8 cellular contexts compared by ENCODE assay signal in the genomic region with DNA sequence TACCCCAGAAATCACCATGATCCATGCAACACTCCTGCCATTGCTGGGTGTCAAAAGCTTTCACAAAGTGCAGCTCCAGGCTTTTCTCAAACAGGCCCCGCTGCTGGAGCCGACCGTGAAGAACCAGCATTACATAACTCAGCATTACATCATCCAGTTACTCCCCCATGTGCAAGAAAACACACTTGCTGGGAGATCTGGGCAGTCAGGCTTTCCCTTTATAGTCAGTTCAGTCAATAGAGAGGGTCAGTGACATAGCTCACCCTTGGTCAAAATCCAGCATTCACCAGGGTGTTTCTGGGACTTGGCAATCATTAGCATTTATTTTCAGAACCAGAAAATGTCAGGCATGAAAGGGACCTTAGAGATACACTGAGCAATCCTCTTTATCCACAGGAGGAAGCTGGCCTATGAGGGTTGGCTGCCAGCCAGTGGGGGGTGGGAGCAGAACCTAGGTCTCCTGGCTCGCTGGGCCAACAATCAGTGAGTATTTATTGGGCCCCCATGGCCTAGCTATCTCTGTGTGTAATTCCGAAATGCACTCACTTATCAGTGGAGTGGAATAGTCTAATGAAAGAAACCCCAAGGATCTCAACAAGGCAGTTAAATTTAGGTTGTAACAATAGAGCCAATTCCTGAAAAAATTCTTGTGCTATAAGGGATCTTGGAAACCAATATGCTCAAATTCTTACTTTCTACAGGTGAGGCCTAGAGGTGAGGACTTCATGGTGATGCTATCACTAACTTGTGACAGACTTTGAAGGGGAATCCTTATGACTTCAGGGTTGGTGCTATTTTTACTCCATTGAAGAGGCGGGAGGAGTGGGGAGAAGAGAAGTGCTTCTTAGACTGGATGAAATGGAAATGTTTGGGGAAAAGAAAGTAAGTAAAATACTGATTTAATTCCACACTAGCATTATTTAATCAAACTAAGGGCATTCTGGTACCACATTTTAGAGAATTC. TPM values are rescaled to one million over a fixed set of nuclear protein-coding genes. Genes with fewer than 3 reads are reported as not detected.
DNase-seq lines count a peak whose midpoint lies in the region; ATAC-seq, FAIRE-seq and TF ChIP-seq lines count a peak whose summit lies in the region.

No MANE protein-coding gene starts in this region.

- DNase-seq in NCI-H2107 treated with DMSO at 0.1 percent for 48 hours (lab: John Stamatoyannopoulos, UW; ENCODE audit: unreplicated experiment) (peak; percentile 21), NCI-H2107 (lab: John Stamatoyannopoulos, UW) (no peak), body of pancreas (peak; percentile 61 to 76 (median 73)), kidney (peak; percentile 90), thyroid gland (peak; percentile 69 to 71)
- DNase-seq in activated CD8-positive, alpha-beta memory T cell treated with anti-CD3 and anti-CD28 coated beads, Interleukin-2, amount 50 U/mL, for 48 hours = no peak
- DNase-seq in CD8-positive, alpha-beta T cell = no peak
- no peak for DNase-seq in activated effector memory CD4-positive, alpha-beta T cell treated with Interleukin-2 at 50 U/mL for 16 hours

- H3K27ac ChIP-seq in body of pancreas = peak overlapping the region; percentile 8 to 73 (median 46)
- peak overlapping the region; percentile 56 to 73 for H3K27ac ChIP-seq in kidney (ENCODE audit: low read depth in 2 of 2, low read length in 2 of 2)
- peak overlapping the region; percentile 53 to 66 (median 57) for H3K27ac ChIP-seq in thyroid gland
- H3K27ac ChIP-seq in CD8-positive, alpha-beta T cell (ENCODE audit: low read depth, low read length) = no peak overlapping the region

- peaks cover 9% of the 10 kb centered on the region for H3K36me3 Mint-ChIP-seq in CD8-positive, alpha-beta T cell

- H3K27me3 Mint-ChIP-seq in CD8-positive, alpha-beta T cell (ENCODE audit: low read depth) = no peaks in the 10 kb centered on the region

- TF ChIP-seq POLR2A in body of pancreas (IDR thresholded peaks at IDR 0.05) (no peak), thyroid gland (IDR thresholded peaks at IDR 0.05) (no peak)

- H3K36me3 ChIP-seq in body of pancreas (replicated peaks in 1 of 2; ENCODE audit: insufficient read depth in 1 of 2, low read depth in 2 of 2) (no peaks in the 10 kb centered on the region), kidney (ENCODE audit: control insufficient read depth in 1 of 2, insufficient read depth in 2 of 2, low read length in 2 of 2) (no peaks in the 10 kb centered on the region), thyroid gland (no peaks in the 10 kb centered on the region)
- no peaks in the 10 kb centered on the region for H3K36me3 ChIP-seq in CD8-positive, alpha-beta T cell (ENCODE audit: insufficient read depth, low read length)

- H3K4me1 ChIP-seq in body of pancreas = peaks cover 20% of the 10 kb centered on the region
- peaks cover 13 to 23% of the 10 kb centered on the region in 2 donors for H3K4me1 ChIP-seq in kidney (ENCODE audit: control insufficient read depth in 1 of 2, insufficient read depth in 1 of 2, low read depth in 1 of 2, low read length in 2 of 2)
- peaks cover 25 to 40% of the 10 kb centered on the region in 2 donors for H3K4me1 ChIP-seq in thyroid gland
- no peaks in the 10 kb centered on the region for H3K4me1 ChIP-seq in CD8-positive, alpha-beta T cell (ENCODE audit: insufficient read depth, low read length)

- 23 to 32% methylated on average over 6 of the region's 6 CpGs for WGBS in body of pancreas, 2 donors
- 29 to 30% methylated on average over 6 of the region's 6 CpGs for WGBS in thyroid gland, 2 donors

- ATAC-seq in body of pancreas = peak; percentile 95
- no peak for ATAC-seq in CD8-positive, alpha-beta T cell

- peak; percentile 15 for FAIRE-seq in kidney (lab: Jason Lieb, UNC)

- POLR2A ChIA-PET in CD8-positive, alpha-beta T cell (lab: Charles Lee) = no interaction called here

- no peak overlapping the region for H3K4me3 Mint-ChIP-seq in CD8-positive, alpha-beta T cell

- H3K4me1 Mint-ChIP-seq in CD8-positive, alpha-beta T cell (ENCODE audit: low read depth) = no peaks in the 10 kb centered on the region

- CTCF ChIA-PET in CD8-positive, alpha-beta T cell (lab: Charles Lee) = interaction anchor here (1.8 kb wide), 1 partner anchor 8 kb away, joined by 5 read pairs; no protein-coding TSS in a partner anchor

- peak overlapping the region in 1 of 2 donors; percentile 23 for H3K9ac ChIP-seq in kidney (ENCODE audit: low read length in 2 of 2)

- no peaks in the 10 kb centered on the region for H3K9me3 ChIP-seq in body of pancreas
- H3K9me3 ChIP-seq in kidney (ENCODE audit: control insufficient read depth in 1 of 2, low read length in 2 of 2) = no peaks in the 10 kb centered on the region
- H3K9me3 ChIP-seq in thyroid gland = no peaks in the 10 kb centered on the region
- no peaks in the 10 kb centered on the region for H3K9me3 ChIP-seq in CD8-positive, alpha-beta T cell (ENCODE audit: low read length)

- intact Hi-C loops in body of pancreas (cut with DNase I) (no loop called here), kidney (cut with DNase I) (no loop called here), thyroid gland (cut with DNase I) (no loop called here)
- intact Hi-C loops in CD8-positive, alpha-beta T cell (cut with DNase I, micrococcal nuclease) = no loop called here

- H3K27ac Mint-ChIP-seq in CD8-positive, alpha-beta T cell = no peak overlapping the region

- H3K4me3 ChIP-seq in body of pancreas (no peak overlapping the region), kidney (ENCODE audit: low read length in 2 of 2) (no peak overlapping the region), thyroid gland (replicated peaks in 1 of 3) (no peak overlapping the region)
- H3K4me3 ChIP-seq in CD8-positive, alpha-beta T cell (ENCODE audit: low read depth, low read length) = no peak overlapping the region

- no peaks in the 10 kb centered on the region for H3K9me3 Mint-ChIP-seq in CD8-positive, alpha-beta T cell

- no peak for TF ChIP-seq CTCF in body of pancreas (IDR thresholded peaks at IDR 0.05)
- no peak for TF ChIP-seq CTCF in kidney (IDR thresholded peaks at IDR 0.05; ENCODE audit: borderline replicate concordance, extremely low read depth, insufficient read depth)
- TF ChIP-seq CTCF in thyroid gland (IDR thresholded peaks at IDR 0.05) = no peak
- TF ChIP-seq CTCF in CD8-positive, alpha-beta T cell (IDR thresholded peaks at IDR 0.05) = no peak

- no peaks in the 10 kb centered on the region for H3K27me3 ChIP-seq in body of pancreas
- no peaks in the 10 kb centered on the region for H3K27me3 ChIP-seq in thyroid gland
- no peaks in the 10 kb centered on the region for H3K27me3 ChIP-seq in CD8-positive, alpha-beta T cell (ENCODE audit: insufficient read depth, low read length)

RNA-seq across cellular contexts. Expression of a gene that starts 54.6 kb away (rescaled TPM):
- total RNA-seq in body of pancreas (10 to 100 TPM; 15.3 to 18.5 TPM), kidney (21.3 TPM), thyroid gland (10 to 100 TPM; 26.7 to 32.2 (median 29.5) TPM)
- polyA plus RNA-seq in kidney (ENCODE audit: insufficient read depth, low read depth, low replicate concordance) = 31.8 TPM
- 10 to 100 TPM; 23.4 to 24.3 TPM for total RNA-seq in CD8-positive, alpha-beta T cell

RNA-seq across cellular contexts. Expression of a gene that starts 55.2 kb away (rescaled TPM):
- total RNA-seq in body of pancreas (1 to 10 TPM; 6.5 to 9.6 TPM), kidney (22.1 TPM), thyroid gland (10 to 100 TPM; 27.4 to 47.1 (median 34.2) TPM)
- 24.8 TPM for polyA plus RNA-seq in kidney (ENCODE audit: insufficient read depth, low read depth, low replicate concordance)
- total RNA-seq in CD8-positive, alpha-beta T cell = 10 to 100 TPM in 1 of 2 experiments, 1 to 10 TPM in 1; 9.1 to 10.5 TPM

Comparison
In these comparisons a context has a peak if more than half of its experiments do, and no peak if none do; other contexts are left out.
1. DNase-seq: peak in NCI-H2107 treated with DMSO at 0.1 percent for 48 hours (single experiment), body of pancreas (4 of 4), kidney (single experiment) and thyroid gland (2 of 2); none in NCI-H2107 (single experiment), activated CD8-positive, alpha-beta memory T cell treated with anti-CD3 and anti-CD28 coated beads, Interleukin-2, amount 50 U/mL, for 48 hours (single experiment), CD8-positive, alpha-beta T cell (0 of 7) and activated effector memory CD4-positive, alpha-beta T cell treated with Interleukin-2 at 50 U/mL for 16 hours (single experiment).